Comparison of ENCODE assay signal across 15 cellular contexts in the genomic region with DNA sequence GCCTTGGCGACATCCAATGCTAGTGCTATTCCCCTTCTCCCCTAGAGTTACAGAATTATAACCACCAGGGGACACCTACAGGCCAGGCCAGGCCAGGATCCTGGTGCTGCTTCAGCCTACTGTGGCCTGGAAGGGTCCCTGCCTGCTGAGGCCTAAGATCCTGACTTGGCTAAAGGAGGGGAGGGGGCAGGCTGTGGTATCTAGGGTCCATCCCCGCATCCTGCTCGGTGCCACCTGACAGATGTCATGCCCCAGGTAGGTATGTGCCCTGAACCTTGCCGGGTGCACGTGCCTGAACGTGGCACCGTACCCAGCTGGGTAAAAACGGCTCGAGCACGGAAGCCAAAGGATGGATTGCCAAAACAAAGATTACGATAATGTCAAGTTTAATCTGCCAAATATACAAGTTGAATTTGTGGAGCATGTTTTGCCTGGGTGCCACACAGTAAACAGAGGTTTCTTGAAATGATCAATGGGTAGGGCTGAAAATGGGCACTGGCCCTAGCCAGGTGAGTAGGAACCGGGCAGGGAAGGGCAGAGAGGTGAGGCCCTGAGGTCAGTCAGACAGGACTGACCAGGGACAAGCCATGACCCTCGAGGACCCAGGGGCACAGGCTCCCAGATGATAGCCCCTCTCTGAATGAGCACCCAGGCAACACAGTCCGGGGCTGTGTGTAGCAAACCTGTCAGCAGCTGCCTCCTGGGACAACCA. TPM values are rescaled to one million over a fixed set of nuclear protein-coding genes. Genes with fewer than 3 reads are reported as not detected.
A peak's percentile ranks its signal among the peaks of the same experiment; 100 is the strongest.
DNase-seq lines count a peak whose midpoint lies in the region; ATAC-seq and TF ChIP-seq lines count a peak whose summit lies in the region.
"Had no signal": no experiment of that assay in that cellular context is flagged by ENCODE, and none has a peak within 500 bp of the region (broad histone marks: within the 10 kb centered on the region; RNA-seq: fewer than 3 reads in every experiment).

No MANE protein-coding gene starts in this region.

- no peak for TF ChIP-seq POLR2A in right lobe of liver (IDR thresholded peaks at IDR 0.05)
- TF ChIP-seq POLR2A in esophagus muscularis mucosa (IDR thresholded peaks at IDR 0.05; ENCODE audit: low read depth), result no peak

- TF ChIP-seq EP300 in SK-N-SH (IDR thresholded peaks at IDR 0.05; ENCODE audit: borderline replicate concordance in 1 of 2, low read depth in 1 of 2, low read length in 1 of 2) (no peak), esophagus muscularis mucosa (IDR thresholded peaks at IDR 0.05) (no peak)

- intact Hi-C loops in right lobe of liver (cut with DNase I) (no loop called here), esophagus muscularis mucosa (cut with DNase I) (no loop called here)

- DNase-seq in SK-N-SH (no peak), GM10266 (ENCODE audit: extremely low spot score) (no peak), right lobe of liver (peak in 2 of 3 donors; percentile 83 to 88), DMS79 treated with DMSO at 0.1 percent for 48 hours (lab: John Stamatoyannopoulos, UW) (no peak), 8988T (no peak), esophagus muscularis mucosa (ENCODE audit: extremely low spot score) (no peak)
- DNase-seq: activated CD4-positive, alpha-beta T cell treated with anti-CD3 and anti-CD28 coated beads for 48 hours; EL; HCEC 1CT; MG63; T-cell; tibial artery had no signal

- no peaks in the 10 kb centered on the region for H3K9me2 ChIP-seq in SK-N-SH

- H3K4me1 Mint-ChIP-seq in activated naive CD8-positive, alpha-beta T cell (ENCODE audit: low read depth), result peaks cover 19% of the 10 kb centered on the region

- H3K9me3 ChIP-seq in SK-N-SH (no peaks in the 10 kb centered on the region), right lobe of liver (no peaks in the 10 kb centered on the region), esophagus muscularis mucosa (no peaks in the 10 kb centered on the region)
- H3K9me3 ChIP-seq: MG63, tibial artery had no signal

- H3K27me3 Mint-ChIP-seq in activated naive CD8-positive, alpha-beta T cell, result no peaks in the 10 kb centered on the region
- H3K27me3 Mint-ChIP-seq: T-cell had no signal

- no peak overlapping the region for H3K4me3 Mint-ChIP-seq in activated naive CD8-positive, alpha-beta T cell
- H3K4me3 Mint-ChIP-seq: T-cell had no signal

- peaks cover 60% of the 10 kb centered on the region for H4K20me1 ChIP-seq in SK-N-SH (ENCODE audit: insufficient read depth)

- no peak for ATAC-seq in SK-N-SH treated with all-trans-retinoic acid at 6 μM for 48 hours
- peak; percentile 26 to 78 (median 64) for ATAC-seq in right lobe of liver
- ATAC-seq: T-cell had no signal

- no peak overlapping the region for H3K9ac ChIP-seq in SK-N-SH

- TF ChIP-seq RAD21 in SK-N-SH (IDR thresholded peaks at IDR 0.05; ENCODE audit: low read length), result no peak

- CTCF ChIA-PET in SK-N-SH (lab: Yijun Ruan, JAX), result interaction anchor here (1.2 kb wide), 1 partner anchor 11 kb away, joined by 3 read pairs; no protein-coding TSS in a partner anchor

- H3K27me3 ChIP-seq in SK-N-SH (ENCODE audit: insufficient read depth) (no peaks in the 10 kb centered on the region), right lobe of liver (no peaks in the 10 kb centered on the region), esophagus muscularis mucosa (no peaks in the 10 kb centered on the region)
- H3K27me3 ChIP-seq: MG63, tibial artery had no signal

- H3K4me1 ChIP-seq in SK-N-SH (ENCODE audit: control insufficient read depth in 1 of 2, insufficient read depth in 2 of 2, low read depth in 1 of 2, low read length in 1 of 2) (peaks cover 0 to 17% of the 10 kb centered on the region in 2 experiments; a peak in 1 of 4 replicates), right lobe of liver (peaks cover 0 to 19% (median 8%) of the 10 kb centered on the region in 4 donors), esophagus muscularis mucosa (peaks cover 21 to 27% (median 24%) of the 10 kb centered on the region in 4 donors)

- peak; percentile 29 for TF ChIP-seq CTCF in SK-N-SH (IDR thresholded peaks at IDR 0.05)
- TF ChIP-seq CTCF in GM10266 (IDR thresholded peaks at IDR 0.05; ENCODE audit: control insufficient read depth, insufficient read depth, low read depth, missing control alignments), result peak; percentile 8
- peak in 1 of 4 donors; percentile 9 for TF ChIP-seq CTCF in right lobe of liver (IDR thresholded peaks at IDR 0.05)
- no peak for TF ChIP-seq CTCF in esophagus muscularis mucosa (IDR thresholded peaks at IDR 0.05)

- peak overlapping the region in 1 of 2 experiments; percentile 2; a peak in 2 of 4 replicates for H3K27ac ChIP-seq in SK-N-SH (ENCODE audit: low read depth in 2 of 2, low read length in 1 of 2)
- peak overlapping the region in 1 of 3 donors; percentile 8 for H3K27ac ChIP-seq in right lobe of liver
- no peak overlapping the region for H3K27ac ChIP-seq in esophagus muscularis mucosa (replicated peaks in 1 of 4)

- H3K4me3 ChIP-seq in SK-N-SH (ENCODE audit: low read depth in 2 of 2, low read length in 1 of 2), result no peak overlapping the region
- H3K4me3 ChIP-seq in right lobe of liver, result no peak overlapping the region
- no peak overlapping the region for H3K4me3 ChIP-seq in esophagus muscularis mucosa
- H3K4me3 ChIP-seq: coronary artery, MG63, tibial artery had no signal

- H3K4me2 ChIP-seq in SK-N-SH, result no peak overlapping the region

- no peaks in the 10 kb centered on the region for H3K9me3 Mint-ChIP-seq in activated naive CD8-positive, alpha-beta T cell (ENCODE audit: low read depth)
- H3K9me3 Mint-ChIP-seq: T-cell had no signal

- peaks cover 2% of the 10 kb centered on the region for H3K36me3 Mint-ChIP-seq in activated naive CD8-positive, alpha-beta T cell

- H3F3A ChIP-seq in SK-N-SH (replicated peaks; ENCODE audit: insufficient read depth), result peaks cover 70% of the 10 kb centered on the region

- POLR2A ChIA-PET in SK-N-SH (lab: Yijun Ruan, JAX), result interaction anchor here (10.2 kb wide), 1 partner anchor 12 kb away, joined by 102 read pairs; a partner anchor contains a TSS

- H2AFZ ChIP-seq in SK-N-SH (ENCODE audit: low read depth), result no peak overlapping the region

- H3K36me3 ChIP-seq in SK-N-SH (replicated peaks in 1 of 2; ENCODE audit: control insufficient read depth in 1 of 2, insufficient read depth in 2 of 2, low read length in 1 of 2) (peaks cover 49 to 73% of the 10 kb centered on the region in 2 experiments), right lobe of liver (peaks cover 0 to 53% (median 16%) of the 10 kb centered on the region in 4 donors), esophagus muscularis mucosa (peaks cover 43 to 87% (median 80%) of the 10 kb centered on the region in 4 donors)

- WGBS in SK-N-SH (ENCODE audit: low lambda C conversion rate), result 93% methylated on average over 12 of the region's 14 CpGs
- 38% methylated on average over 8 of the region's 14 CpGs for WGBS in right lobe of liver (ENCODE audit: insufficient coverage, low coverage, low lambda C conversion rate, missing lambda C conversion rate)
- WGBS in esophagus muscularis mucosa, result 81% methylated on average over 13 of the region's 14 CpGs

- H3K27ac Mint-ChIP-seq in activated naive CD8-positive, alpha-beta T cell, result peak overlapping the region; percentile 46

- peaks cover 18% of the 10 kb centered on the region; the same call in 1 of the 2 replicates for H3K79me2 ChIP-seq in SK-N-SH (ENCODE audit: insufficient read depth)

TF ChIP-seq in SK-N-SH, 30 proteins besides CTCF, POLR2A, EP300 and RAD21 (continues in another document):
- no peak for TF ChIP-seq CHD2 (IDR thresholded peaks at IDR 0.05; ENCODE audit: low read length, partially characterized antibody)

TF ChIP-seq in SK-N-SH treated with all-trans-retinoic acid at 6 μM for 48 hours, 23 proteins besides CTCF, POLR2A, EP300 and RAD21 (continues in another document):
- no peak for TF ChIP-seq OSR1 (CRISPR knock-in tag; IDR thresholded peaks at IDR 0.05)
- no peak for TF ChIP-seq SNAI2 (CRISPR knock-in tag; IDR thresholded peaks at IDR 0.05)
- no peak for TF ChIP-seq CSDC2 (CRISPR knock-in tag; IDR thresholded peaks at IDR 0.05)

RNA-seq across cellular contexts. Expression of a gene that starts 12.6 kb away (rescaled TPM):
- polyA plus RNA-seq in SK-N-SH (2012; rRNA removed), result 296 and 389 TPM in 2 replicates
- 589 and 668 TPM in 2 replicates for polyA plus RNA-seq in SK-N-SH (2012; cell fraction: cytosol; rRNA removed)
- polyA plus RNA-seq in SK-N-SH (2012; cell fraction: nucleus; rRNA removed), result 105 and 146 TPM in 2 replicates
- total RNA-seq in right lobe of liver (10 to 100 TPM; 36.3 to 52.9 (median 39.6) TPM), esophagus muscularis mucosa (100 to 1,000 TPM in 2 of 4 donors, 10 to 100 TPM in 2; 85.9 to 116 (median 99.9) TPM)

RNA-seq across cellular contexts. Expression of a gene that starts 13.0 kb away (rescaled TPM):
- 124 and 162 TPM in 2 replicates for polyA plus RNA-seq in SK-N-SH (2012; rRNA removed)
- 146 and 187 TPM in 2 replicates for polyA plus RNA-seq in SK-N-SH (2012; cell fraction: cytosol; rRNA removed)
- 85.4 and 105 TPM in 2 replicates for polyA plus RNA-seq in SK-N-SH (2012; cell fraction: nucleus; rRNA removed)
- total RNA-seq in right lobe of liver (10 to 100 TPM; 25.6 to 49.2 (median 33.3) TPM), esophagus muscularis mucosa (10 to 100 TPM; 61.8 to 82.0 (median 66.2) TPM)

RNA-seq across cellular contexts. Expression of a gene that starts 21.2 kb away (rescaled TPM):
- 549 and 836 TPM in 2 replicates for polyA plus RNA-seq in SK-N-SH (2012; rRNA removed)
- 499 and 604 TPM in 2 replicates for polyA plus RNA-seq in SK-N-SH (2012; cell fraction: cytosol; rRNA removed)
- polyA plus RNA-seq in SK-N-SH (2012; cell fraction: nucleus; rRNA removed), result 368 and 467 TPM in 2 replicates
- total RNA-seq in right lobe of liver (100 to 1,000 TPM in 2 of 6 experiments, 10 to 100 TPM in 4; 24.4 to 197 (median 52.7) TPM), esophagus muscularis mucosa (100 to 1,000 TPM; 101 to 153 (median 134) TPM)

RNA-seq across cellular contexts. Expression of a gene that starts 42.8 kb away (rescaled TPM):
- 7.4 and 8.2 TPM in 2 replicates for polyA plus RNA-seq in SK-N-SH (2012; rRNA removed)
- polyA plus RNA-seq in SK-N-SH (2012; cell fraction: cytosol; rRNA removed), result 2.7 and 3.3 TPM in 2 replicates
- 16.1 and 16.8 TPM in 2 replicates for polyA plus RNA-seq in SK-N-SH (2012; cell fraction: nucleus; rRNA removed)
- 1 to 10 TPM; 2.4 to 5.3 (median 2.8) TPM for total RNA-seq in right lobe of liver
- 10 to 100 TPM in 1 of 4 donors, 1 to 10 TPM in 3; 5.3 to 10.2 (median 7.6) TPM for total RNA-seq in esophagus muscularis mucosa

RNA-seq across cellular contexts. Expression of a gene that starts 43.0 kb away (rescaled TPM):
- 101 and 107 TPM in 2 replicates for polyA plus RNA-seq in SK-N-SH (2012; rRNA removed)
- polyA plus RNA-seq in SK-N-SH (2012; cell fraction: cytosol; rRNA removed), result 41.3 and 58.6 TPM in 2 replicates
- 300 and 397 TPM in 2 replicates for polyA plus RNA-seq in SK-N-SH (2012; cell fraction: nucleus; rRNA removed)
- total RNA-seq in right lobe of liver (10 to 100 TPM; 10.1 to 16.7 (median 12.0) TPM), esophagus muscularis mucosa (10 to 100 TPM; 19.1 to 25.3 (median 20.8) TPM)

Comparison
In these comparisons a context has a peak if more than half of its experiments do, and no peak if none do; other contexts are left out.
1. DNase-seq: peak in right lobe of liver (2 of 3); none in SK-N-SH (single experiment), GM10266 (single experiment), DMS79 treated with DMSO at 0.1 percent for 48 hours (single experiment), 8988T (single experiment) and esophagus muscularis mucosa (single experiment).
2. CTCF ChIP-seq: peak in SK-N-SH (single experiment) and GM10266 (single experiment); none in esophagus muscularis mucosa (0 of 3).